8 cellular contexts compared by ENCODE assay signal in the genomic region with DNA sequence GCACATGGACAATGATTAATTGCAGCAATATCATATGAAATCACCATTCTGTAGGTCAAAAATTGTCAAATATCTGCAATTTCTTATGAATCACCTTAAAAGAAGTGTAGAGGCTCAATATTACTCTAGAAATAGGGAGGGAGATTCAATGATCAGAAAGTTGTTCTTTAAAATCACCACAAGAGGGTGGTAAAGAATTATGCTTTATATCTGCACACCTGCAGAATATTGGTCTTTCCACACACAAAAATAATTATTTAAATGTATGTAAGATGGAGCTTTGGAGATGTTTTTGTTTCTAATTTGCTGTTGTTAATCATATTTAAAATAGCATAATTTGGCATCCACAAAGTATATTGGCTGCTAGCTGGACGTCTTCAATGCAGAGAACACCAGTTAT.
DNase-seq lines count a peak whose midpoint lies in the region; ATAC-seq, FAIRE-seq and TF ChIP-seq lines count a peak whose summit lies in the region.
"Not testable (repeated sequence)": the region's sequence is repeated elsewhere in the genome, so short reads cannot be mapped to it uniquely, and the experiment has no call there.

No MANE protein-coding gene starts in this region.

- H3K27me3 ChIP-seq in H1 (replicated peaks in 1 of 4; ENCODE audit: control insufficient read depth in 3 of 4, extremely low read depth in 1 of 4, insufficient read depth in 3 of 4, low read length in 3 of 4); tibial artery: not testable (repeated sequence)

- not testable (repeated sequence) for H2BK120ac ChIP-seq in H1 (replicated peaks; ENCODE audit: low read depth, low read length)

- H2BK15ac ChIP-seq in H1 (ENCODE audit: low read length): not testable (repeated sequence)

- not testable (repeated sequence) for H3K79me2 ChIP-seq in H1 (ENCODE audit: control insufficient read depth in 1 of 2, insufficient read depth in 2 of 2, low read length in 2 of 2)

- not testable (repeated sequence) for H4K20me1 ChIP-seq in H1 (replicated peaks in 1 of 2; ENCODE audit: control insufficient read depth in 1 of 2, insufficient read depth in 2 of 2, low read length in 2 of 2)

- TF ChIP-seq RAD21 in H1 (IDR thresholded peaks at IDR 0.05 in 1 of 2, conservative IDR thresholded peaks at IDR 0.05 in 1 of 2; ENCODE audit: low read depth in 2 of 2, low read length in 2 of 2): peak in 1 of 2 experiments; percentile 45; a peak in 3 of 4 replicates

- POLR2A ChIA-PET in H1 (lab: Charles Lee; ENCODE audit: partially characterized antibody): not testable (repeated sequence)

- not testable (repeated sequence) for H3K9ac ChIP-seq in H1 (replicated peaks in 1 of 4; ENCODE audit: extremely low read depth in 1 of 4, low read depth in 3 of 4, low read length in 3 of 4)

- H3K14ac ChIP-seq in H1 (ENCODE audit: insufficient read length): not testable (repeated sequence)

- peak; percentile 62 for ATAC-seq in GM18909 (IDR thresholded peaks at IDR 0.05; ENCODE audit: poor library complexity, unreplicated experiment)
- peak; percentile 68 for ATAC-seq in HG03520 (IDR thresholded peaks at IDR 0.05; ENCODE audit: unreplicated experiment)

- TF ChIP-seq CTCF in H1 (IDR thresholded peaks at IDR 0.05; ENCODE audit: control extremely low read depth in 1 of 3, insufficient read depth in 1 of 3, low read depth in 1 of 3, low read length in 3 of 3): peak in 2 of 3 experiments; percentile 17 to 22; a peak in 2 of 4 replicates
- peak; percentile 19 to 20 for TF ChIP-seq CTCF in tibial artery (IDR thresholded peaks at IDR 0.05)

- H4K5ac ChIP-seq in H1 (ENCODE audit: insufficient read length, low read depth, low read length): not testable (repeated sequence)

- H3K4ac ChIP-seq in H1 (replicated peaks; ENCODE audit: insufficient read length, low read depth, low read length): not testable (repeated sequence)

- H2AFZ ChIP-seq in H1 (ENCODE audit: low read length): not testable (repeated sequence)

- not testable (repeated sequence) for H3K4me3 ChIP-seq in H1 (ENCODE audit: extremely low read depth in 1 of 4, insufficient read depth in 2 of 4, low read depth in 3 of 4, low read length in 4 of 4); tibial artery

- 64% methylated on average over 1 of the region's 1 CpG; no CpG with 5 or more reads in 1 of the 2 experiments for WGBS in H1 (ENCODE audit: extremely low coverage in 1 of 2, insufficient coverage in 1 of 2, insufficient read length in 1 of 2, insufficient replicate concordance in 2 of 2, low coverage in 1 of 2, low lambda C conversion rate in 2 of 2, missing lambda C conversion rate in 1 of 2), 2 experiments

- not testable (repeated sequence) for H4K91ac ChIP-seq in H1 (replicated peaks; ENCODE audit: insufficient read length, low read length)

- TF ChIP-seq EP300 in H1 (IDR thresholded peaks at IDR 0.05; ENCODE audit: borderline replicate concordance in 1 of 2, low read depth in 2 of 2, low read length in 2 of 2): not testable (repeated sequence)

- H3K56ac ChIP-seq in H1 (replicated peaks; ENCODE audit: insufficient read length, low read depth, low read length): not testable (repeated sequence)

- not testable (repeated sequence) for H2BK5ac ChIP-seq in H1 (ENCODE audit: low read depth, low read length)

- H2BK12ac ChIP-seq in H1 (ENCODE audit: low read depth, low read length): not testable (repeated sequence)

- H3K27ac ChIP-seq in H1 (ENCODE audit: low read depth, low read length); tibial artery: not testable (repeated sequence)

- H3K4me1 ChIP-seq in H1 (replicated peaks in 1 of 4; ENCODE audit: control insufficient read depth in 3 of 4, insufficient read depth in 4 of 4, low read length in 3 of 4); tibial artery: not testable (repeated sequence)

- H3K4me2 ChIP-seq in H1 (ENCODE audit: insufficient read depth in 1 of 2, low read depth in 2 of 2, low read length in 2 of 2): not testable (repeated sequence)

- not testable (repeated sequence) for H3K79me1 ChIP-seq in H1 (ENCODE audit: low read depth, low read length)

- H3K23me2 ChIP-seq in H1 (ENCODE audit: low read depth, low read length): not testable (repeated sequence)

- H3K9me3 ChIP-seq in H1 (ENCODE audit: insufficient read depth in 2 of 2, low read depth in 1 of 2, low read length in 1 of 2); tibial artery: not testable (repeated sequence)

- intact Hi-C loops in tibial artery (cut with DNase I; ENCODE audit: low total_unique reads): not testable (repeated sequence)

- DNase-seq in COLO829 (ENCODE audit: low spot score) (peak; percentile 42), NCI-H2171 treated with DMSO at 0.1 percent for 48 hours (lab: John Stamatoyannopoulos, UW) (peak; percentile 6), SKM-1 treated with dmso at 0.1 percent for 144 hours (lab: John Stamatoyannopoulos, UW; ENCODE audit: unreplicated experiment) (peak; percentile 8), kidney glomerular epithelial cell (lab: John Stamatoyannopoulos, UW) (peak; percentile 20)
- DNase-seq in H1 (ENCODE audit: low read depth in 1 of 2, low spot score in 2 of 2); tibial artery: not testable (repeated sequence)

- TF ChIP-seq POLR2A in H1 (IDR thresholded peaks at IDR 0.05; ENCODE audit: control extremely low read depth in 1 of 2, low read depth in 2 of 2, low read length in 2 of 2): not testable (repeated sequence)

- CTCF ChIA-PET in H1 (lab: Charles Lee; ENCODE audit: partially characterized antibody): interaction anchor here (0.7 to 5.7 kb wide), 10 partner anchors 10 to 1992 kb away, joined by 3 to 27 read pairs (median 4); no protein-coding TSS in a partner anchor

- H2BK20ac ChIP-seq in H1 (ENCODE audit: low read length): not testable (repeated sequence)

- H2AK5ac ChIP-seq in H1 (ENCODE audit: low read depth, low read length): not testable (repeated sequence)

- H3K36me3 ChIP-seq in H1 (ENCODE audit: control insufficient read depth in 2 of 4, insufficient read depth in 4 of 4, low read length in 3 of 4); tibial artery: not testable (repeated sequence)

- not testable (repeated sequence) for H3K23ac ChIP-seq in H1 (ENCODE audit: insufficient read length)

- not testable (repeated sequence) for H4K8ac ChIP-seq in H1 (ENCODE audit: extremely low read depth, insufficient read depth, low read length)

- not testable (repeated sequence) for FAIRE-seq in H1 (lab: Jason Lieb, UNC)

- H3K18ac ChIP-seq in H1 (ENCODE audit: extremely low read depth, low read length): not testable (repeated sequence)
